13 cellular contexts compared by ENCODE assay signal in the genomic region with DNA sequence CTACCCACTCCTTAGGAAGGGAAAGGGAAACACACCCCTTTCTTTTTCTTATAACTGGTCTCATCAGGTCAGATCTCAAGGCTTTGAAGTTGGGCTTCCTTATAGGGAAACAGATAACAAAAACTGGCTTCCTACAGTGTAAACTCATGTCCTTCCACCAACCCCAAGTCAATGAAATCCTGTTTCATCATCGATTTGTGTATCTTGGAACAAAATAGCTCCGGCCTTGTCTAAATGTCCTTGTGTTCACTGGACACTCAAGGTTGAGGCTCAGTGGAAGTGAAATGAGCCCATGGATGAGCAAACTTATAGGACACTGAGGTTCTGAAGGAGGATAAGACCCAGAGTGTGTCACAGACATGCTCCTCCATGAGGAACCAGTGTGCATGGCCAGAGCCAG.
DNase-seq lines count a peak whose midpoint lies in the region; ATAC-seq and TF ChIP-seq lines count a peak whose summit lies in the region.
"Had no signal": no experiment of that assay in that cellular context is flagged by ENCODE, and none has a peak within 500 bp of the region (broad histone marks: within the 10 kb centered on the region; RNA-seq: fewer than 3 reads in every experiment).

No MANE protein-coding gene starts in this region.

- TF ChIP-seq CTCF in OCI-LY1 (IDR thresholded peaks at IDR 0.05; ENCODE audit: low read length) = no peak
- no peak for TF ChIP-seq CTCF in chondrocyte (IDR thresholded peaks at IDR 0.05)
- no peak for TF ChIP-seq CTCF in neural cell (IDR thresholded peaks at IDR 0.05; ENCODE audit: poor library complexity, severe bottlenecking)

- H4K20me1 ChIP-seq in OCI-LY1 (ENCODE audit: insufficient read depth, low read length) = no peaks in the 10 kb centered on the region
- no peaks in the 10 kb centered on the region for H4K20me1 ChIP-seq in neural cell (ENCODE audit: insufficient read depth)
- H4K20me1 ChIP-seq: BLaER1 treated with 17β-estradiol and CSF1 and Interleukin-3, amounts not matched to agents 10 nM and 100 nM had no signal

- no peaks in the 10 kb centered on the region for H3K27me3 Mint-ChIP-seq in chondrocyte (ENCODE audit: low read depth)
- H3K27me3 Mint-ChIP-seq: B cell had no signal

- no peak for ATAC-seq in GM19463 (IDR thresholded peaks at IDR 0.05; ENCODE audit: unreplicated experiment)
- ATAC-seq: CD8-positive, alpha-beta T cell had no signal

- H3K27me3 ChIP-seq in OCI-LY1 (ENCODE audit: insufficient read depth, low read length) (no peaks in the 10 kb centered on the region), neural cell (ENCODE audit: insufficient read depth, low read depth, low read length) (no peaks in the 10 kb centered on the region), H7 (ENCODE audit: control insufficient read depth, insufficient read depth, low read length) (no peaks in the 10 kb centered on the region)
- H3K27me3 ChIP-seq: BLaER1 treated with 17β-estradiol and CSF1 and Interleukin-3, amounts not matched to agents 10 nM and 100 nM had no signal

- H3K79me2 ChIP-seq in OCI-LY1 (ENCODE audit: insufficient read depth, low read length) (no peaks in the 10 kb centered on the region), neural cell (replicated peaks; ENCODE audit: insufficient read depth, low read length) (no peaks in the 10 kb centered on the region)

- H3K4me3 Mint-ChIP-seq in chondrocyte (ENCODE audit: unreplicated experiment) = no peak overlapping the region
- H3K4me3 Mint-ChIP-seq: B cell; CD8-positive, alpha-beta T cell had no signal

- no peak overlapping the region for H3K4me2 ChIP-seq in OCI-LY1 (ENCODE audit: low read length)
- no peak overlapping the region for H3K4me2 ChIP-seq in neural cell (ENCODE audit: low read length)
- H3K4me2 ChIP-seq: BLaER1 treated with 17β-estradiol and CSF1 and Interleukin-3, amounts not matched to agents 10 nM and 100 nM had no signal

- H3K9me2 ChIP-seq in OCI-LY1 (ENCODE audit: low read depth, low read length) = no peaks in the 10 kb centered on the region
- no peaks in the 10 kb centered on the region for H3K9me2 ChIP-seq in neural cell (ENCODE audit: insufficient read depth, low read length)

- H3K4me1 ChIP-seq in OCI-LY1 (ENCODE audit: insufficient read depth, low read length, severe bottlenecking) = peaks cover 30% of the 10 kb centered on the region
- H3K4me1 ChIP-seq: HAP-1 had no signal

- H3F3A ChIP-seq in OCI-LY1 (ENCODE audit: insufficient read depth, low read length) (no peaks in the 10 kb centered on the region), neural cell (ENCODE audit: insufficient read depth, low read length, poor library complexity, severe bottlenecking) (peaks cover 2% of the 10 kb centered on the region)

- H3K27ac ChIP-seq in OCI-LY1 (ENCODE audit: low read depth, low read length, poor library complexity, severe bottlenecking) = peak overlapping the region; percentile 20
- peak overlapping the region; percentile 63 for H3K27ac ChIP-seq in neural cell (ENCODE audit: low read length)
- H3K27ac ChIP-seq: BLaER1 treated with 17β-estradiol and CSF1 and Interleukin-3, amounts not matched to agents 10 nM and 100 nM had no signal

- H3K4me1 Mint-ChIP-seq in chondrocyte (ENCODE audit: low read depth) = peaks cover 55% of the 10 kb centered on the region

- no peak overlapping the region for H3K9ac ChIP-seq in OCI-LY1 (ENCODE audit: low read length)
- no peak overlapping the region for H3K9ac ChIP-seq in neural cell (ENCODE audit: low read length)
- H3K9ac ChIP-seq: BLaER1 treated with 17β-estradiol and CSF1 and Interleukin-3, amounts not matched to agents 10 nM and 100 nM had no signal

- TF ChIP-seq EP300 in neural cell (conservative IDR thresholded peaks at IDR 0.05; ENCODE audit: poor library complexity, severe bottlenecking) = no peak

- H2AFZ ChIP-seq in OCI-LY1 (ENCODE audit: low read length) = no peak overlapping the region
- no peak overlapping the region for H2AFZ ChIP-seq in neural cell (ENCODE audit: low read depth, low read length)

- H3K9me3 ChIP-seq in OCI-LY1 (ENCODE audit: low read length) (no peaks in the 10 kb centered on the region), neural cell (ENCODE audit: low read length) (no peaks in the 10 kb centered on the region)
- H3K9me3 ChIP-seq: HAP-1 had no signal

- H3K4me3 ChIP-seq in OCI-LY1 (ENCODE audit: low read depth, low read length, poor library complexity, severe bottlenecking) (no peak overlapping the region), neural cell (ENCODE audit: low read length) (no peak overlapping the region), H7 (ENCODE audit: insufficient read depth, low read depth, low read length) (no peak overlapping the region)
- H3K4me3 ChIP-seq: BLaER1 treated with 17β-estradiol and CSF1 and Interleukin-3, amounts not matched to agents 10 nM and 100 nM; HAP-1 had no signal

- TF ChIP-seq RAD21 in neural cell (conservative IDR thresholded peaks at IDR 0.05) = no peak

- H3K9me3 Mint-ChIP-seq in chondrocyte (ENCODE audit: low read depth) = no peaks in the 10 kb centered on the region
- H3K9me3 Mint-ChIP-seq: CD8-positive, alpha-beta T cell had no signal

- H3K36me3 ChIP-seq in OCI-LY1 (ENCODE audit: insufficient read depth, low read length) = peaks cover 49% of the 10 kb centered on the region
- no peaks in the 10 kb centered on the region for H3K36me3 ChIP-seq in neural cell (ENCODE audit: insufficient read depth, low read length)
- H3K36me3 ChIP-seq in H7 (replicated peaks; ENCODE audit: control insufficient read depth, insufficient read depth, low read length) = no peaks in the 10 kb centered on the region
- H3K36me3 ChIP-seq: HAP-1 had no signal

- H3K36me3 Mint-ChIP-seq in chondrocyte (ENCODE audit: low read depth) = peaks cover 2% of the 10 kb centered on the region
- H3K36me3 Mint-ChIP-seq: CD8-positive, alpha-beta T cell had no signal

- H3K27ac Mint-ChIP-seq in chondrocyte (ENCODE audit: unreplicated experiment) = peak overlapping the region; percentile 15
- H3K27ac Mint-ChIP-seq: B cell; CD8-positive, alpha-beta T cell had no signal

- DNase-seq in chondrocyte (ENCODE audit: low spot score) (no peak), H7 (no peak), T1000 (lab: John Stamatoyannopoulos, UW) (no peak)
- DNase-seq: Calu3; CD8-positive, alpha-beta T cell; DMS79 treated with DMSO at 0.1 percent for 48 hours; GF-D8 had no signal

TF ChIP-seq in neural cell, 6 proteins besides CTCF, POLR2A, EP300 and RAD21:
- TF ChIP-seq POLR2AphosphoS5 (IDR thresholded peaks at IDR 0.05) (no peak), SMC3 (conservative IDR thresholded peaks at IDR 0.05; ENCODE audit: poor library complexity) (no peak), MXI1 (conservative IDR thresholded peaks at IDR 0.05; ENCODE audit: poor library complexity, severe bottlenecking) (no peak), EZH2 (IDR thresholded peaks at IDR 0.05; ENCODE audit: borderline replicate concordance, insufficient read depth, low read length, poor library complexity, severe bottlenecking) (no peak), TAF1 (IDR thresholded peaks at IDR 0.05; ENCODE audit: low read depth) (no peak)
- TF ChIP-seq, protein P1, sequence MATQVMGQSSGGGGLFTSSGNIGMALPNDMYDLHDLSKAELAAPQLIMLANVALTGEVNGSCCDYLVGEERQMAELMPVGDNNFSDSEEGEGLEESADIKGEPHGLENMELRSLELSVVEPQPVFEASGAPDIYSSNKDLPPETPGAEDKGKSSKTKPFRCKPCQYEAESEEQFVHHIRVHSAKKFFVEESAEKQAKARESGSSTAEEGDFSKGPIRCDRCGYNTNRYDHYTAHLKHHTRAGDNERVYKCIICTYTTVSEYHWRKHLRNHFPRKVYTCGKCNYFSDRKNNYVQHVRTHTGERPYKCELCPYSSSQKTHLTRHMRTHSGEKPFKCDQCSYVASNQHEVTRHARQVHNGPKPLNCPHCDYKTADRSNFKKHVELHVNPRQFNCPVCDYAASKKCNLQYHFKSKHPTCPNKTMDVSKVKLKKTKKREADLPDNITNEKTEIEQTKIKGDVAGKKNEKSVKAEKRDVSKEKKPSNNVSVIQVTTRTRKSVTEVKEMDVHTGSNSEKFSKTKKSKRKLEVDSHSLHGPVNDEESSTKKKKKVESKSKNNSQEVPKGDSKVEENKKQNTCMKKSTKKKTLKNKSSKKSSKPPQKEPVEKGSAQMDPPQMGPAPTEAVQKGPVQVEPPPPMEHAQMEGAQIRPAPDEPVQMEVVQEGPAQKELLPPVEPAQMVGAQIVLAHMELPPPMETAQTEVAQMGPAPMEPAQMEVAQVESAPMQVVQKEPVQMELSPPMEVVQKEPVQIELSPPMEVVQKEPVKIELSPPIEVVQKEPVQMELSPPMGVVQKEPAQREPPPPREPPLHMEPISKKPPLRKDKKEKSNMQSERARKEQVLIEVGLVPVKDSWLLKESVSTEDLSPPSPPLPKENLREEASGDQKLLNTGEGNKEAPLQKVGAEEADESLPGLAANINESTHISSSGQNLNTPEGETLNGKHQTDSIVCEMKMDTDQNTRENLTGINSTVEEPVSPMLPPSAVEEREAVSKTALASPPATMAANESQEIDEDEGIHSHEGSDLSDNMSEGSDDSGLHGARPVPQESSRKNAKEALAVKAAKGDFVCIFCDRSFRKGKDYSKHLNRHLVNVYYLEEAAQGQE (IDR thresholded peaks at IDR 0.05; ENCODE audit: borderline replicate concordance) = no peak
